In genomic region chrX:9851890-9852289, GRCh38 we compare ENCODE assay signal across 18 cellular contexts.
A peak's percentile ranks its signal among the peaks of the same experiment; 100 is the strongest.
DNase-seq lines count a peak whose midpoint lies in the region; ATAC-seq and TF ChIP-seq lines count a peak whose summit lies in the region.
"Had no signal": no experiment of that assay in that cellular context is flagged by ENCODE, and none has a peak within 500 bp of the region (broad histone marks: within the 10 kb centered on the region; RNA-seq: fewer than 3 reads in every experiment).

No MANE protein-coding gene starts in this region.

- no peak overlapping the region for H3K18ac ChIP-seq in IMR-90 (ENCODE audit: low read depth, low read length)
- H3K18ac ChIP-seq in mesenchymal stem cell (ENCODE audit: low read depth in 1 of 2, low read length in 2 of 2), result no peak overlapping the region

- BruUV-seq in IMR-90 (replicated peaks; lab: Mats Ljungman, UMichigan), result no TSS peak

- peaks cover 4% of the 10 kb centered on the region for H3K4me1 ChIP-seq in IMR-90 (ENCODE audit: control insufficient read depth, insufficient read depth, low read length)
- H3K4me1 ChIP-seq in mesenchymal stem cell (ENCODE audit: control insufficient read depth, insufficient read depth, low read depth, low read length), result peaks cover 25% of the 10 kb centered on the region
- no peaks in the 10 kb centered on the region for H3K4me1 ChIP-seq in thyroid gland

- no peak for TF ChIP-seq CTCF in IMR-90 (conservative IDR thresholded peaks at IDR 0.05; ENCODE audit: low read depth, low read length)
- TF ChIP-seq CTCF in epithelial cell of proximal tubule (conservative IDR thresholded peaks at IDR 0.05; ENCODE audit: low read depth, low read length), result no peak
- TF ChIP-seq CTCF in thyroid gland (IDR thresholded peaks at IDR 0.05), result no peak

- DNase-seq in IMR-90 (no peak), epithelial cell of proximal tubule (ENCODE audit: low read depth) (peak; percentile 85), mesenchymal stem cell (no peak), thyroid gland (peak; percentile 34 to 39), DMS 273 (lab: John Stamatoyannopoulos, UW; ENCODE audit: unreplicated experiment) (no peak), Kasumi-1 (lab: John Stamatoyannopoulos, UW) (no peak)
- DNase-seq in activated T-cell treated with anti-CD3 and anti-CD28 coated beads, Interleukin-2, amount 50 U/mL, for 24 hours, result no peak
- DNase-seq: CD4-positive, CD25-positive, alpha-beta regulatory T cell; DMS79; HCEC 1CT; NCI-H1417 treated with DMSO at 0.1 percent for 48 hours; NCI-H2029; NCI-H510A; NCI-H82; SHP77; SK-N-SH had no signal

- H3K14ac ChIP-seq in IMR-90 (replicated peaks; ENCODE audit: low read depth, low read length) (no peak overlapping the region), mesenchymal stem cell (ENCODE audit: low read length in 2 of 2) (no peak overlapping the region)

- H3K56ac ChIP-seq in IMR-90 (ENCODE audit: extremely low read depth, insufficient read depth, low read length), result no peak overlapping the region

- H3K36me3 Mint-ChIP-seq in activated T-cell treated with anti-CD3 and anti-CD28 coated beads, Interleukin-2, amount 50 U/mL, for 24 hours (ENCODE audit: low read depth), result no peaks in the 10 kb centered on the region
- H3K36me3 Mint-ChIP-seq: CD4-positive, CD25-positive, alpha-beta regulatory T cell had no signal

- H2BK12ac ChIP-seq in mesenchymal stem cell (ENCODE audit: low read length in 2 of 2), result no peak overlapping the region

- intact Hi-C loops in IMR-90 (cut with micrococcal nuclease) (no loop called here), thyroid gland (cut with DNase I) (no loop called here)

- no CpG with 5 or more reads among the region's 6 CpGs for WGBS in IMR-90 (ENCODE audit: extremely low coverage in 2 of 2, insufficient read length in 1 of 2), 2 experiments
- WGBS in mesenchymal stem cell, result 34% methylated on average over 4 of the region's 6 CpGs
- WGBS in thyroid gland, 2 donors, result 32 to 36% methylated on average over 6 of the region's 6 CpGs

- no peak overlapping the region for H2BK120ac ChIP-seq in IMR-90 (ENCODE audit: low read depth, low read length)
- no peak overlapping the region for H2BK120ac ChIP-seq in mesenchymal stem cell (ENCODE audit: low read depth, low read length)

- H3K4me3 Mint-ChIP-seq in activated T-cell treated with anti-CD3 and anti-CD28 coated beads, Interleukin-2, amount 50 U/mL, for 24 hours, result no peak overlapping the region
- H3K4me3 Mint-ChIP-seq: CD4-positive, CD25-positive, alpha-beta regulatory T cell had no signal

- no peak overlapping the region for H4K5ac ChIP-seq in IMR-90 (ENCODE audit: low read depth, low read length)

- no peak overlapping the region for H3K4ac ChIP-seq in IMR-90 (ENCODE audit: low read depth, low read length)
- no peak overlapping the region for H3K4ac ChIP-seq in mesenchymal stem cell (ENCODE audit: low read depth in 1 of 2, low read length in 2 of 2)

- H4K91ac ChIP-seq in IMR-90 (ENCODE audit: insufficient read depth, low read depth, low read length) (no peak overlapping the region), mesenchymal stem cell (ENCODE audit: low read length) (no peak overlapping the region)

- H3K27me3 Mint-ChIP-seq in activated T-cell treated with anti-CD3 and anti-CD28 coated beads, Interleukin-2, amount 50 U/mL, for 24 hours, result peaks cover 49% of the 10 kb centered on the region

- H3K4me3 ChIP-seq in IMR-90 (ENCODE audit: insufficient read depth, low read depth, low read length) (no peak overlapping the region), epithelial cell of proximal tubule (ENCODE audit: low read depth, low read length) (no peak overlapping the region), mesenchymal stem cell (ENCODE audit: insufficient read depth in 1 of 2, low read depth in 1 of 2, low read length in 2 of 2) (no peak overlapping the region), thyroid gland (replicated peaks in 1 of 3) (no peak overlapping the region)

- no peak for ATAC-seq in IMR-90 (ENCODE audit: low read depth)
- ATAC-seq: Panc1 had no signal

- H2AK5ac ChIP-seq in IMR-90 (ENCODE audit: low read depth, low read length), result no peak overlapping the region
- H2AK5ac ChIP-seq in mesenchymal stem cell (ENCODE audit: low read length, severe bottlenecking), result peak overlapping the region; percentile 89

- H2AFZ ChIP-seq in IMR-90 (replicated peaks; ENCODE audit: low read length, poor library complexity) (no peak overlapping the region), mesenchymal stem cell (ENCODE audit: low read depth, low read length) (no peak overlapping the region)

- no peaks in the 10 kb centered on the region; the same call in 1 of the 2 replicates for H3K9me1 ChIP-seq in IMR-90 (ENCODE audit: insufficient read depth, low read length)

- in situ Hi-C loops in IMR-90 (cut with MboI; ENCODE audit: low sequenced_read_pairs), result no loop called here

- H3K27ac ChIP-seq in IMR-90 (ENCODE audit: insufficient read depth, low read length) (no peak overlapping the region), mesenchymal stem cell (ENCODE audit: low read length, poor library complexity, severe bottlenecking) (peak overlapping the region; percentile 95), thyroid gland (no peak overlapping the region)
- H3K27ac ChIP-seq: HL-60 had no signal

- TF ChIP-seq RAD21 in IMR-90 (IDR thresholded peaks at IDR 0.05; ENCODE audit: low read length), result no peak

- TF ChIP-seq POLR2A in IMR-90 (IDR thresholded peaks at IDR 0.05; ENCODE audit: low read depth, low read length) (no peak), thyroid gland (IDR thresholded peaks at IDR 0.05) (no peak)

- H3K27me3 ChIP-seq in IMR-90 (ENCODE audit: control insufficient read depth, insufficient read depth, low read length) (no peaks in the 10 kb centered on the region), mesenchymal stem cell (ENCODE audit: control insufficient read depth in 1 of 2, insufficient read depth in 1 of 2, low read length in 2 of 2) (peaks cover 0 to 38% of the 10 kb centered on the region in 2 experiments), thyroid gland (no peaks in the 10 kb centered on the region)

- H3K9me3 Mint-ChIP-seq in activated T-cell treated with anti-CD3 and anti-CD28 coated beads, Interleukin-2, amount 50 U/mL, for 24 hours, result no peaks in the 10 kb centered on the region

- H2BK5ac ChIP-seq in IMR-90 (ENCODE audit: low read depth, low read length, poor library complexity, severe bottlenecking), result no peak overlapping the region
- H2BK5ac ChIP-seq in mesenchymal stem cell (ENCODE audit: low read depth, low read length, poor library complexity, severe bottlenecking), result no peak overlapping the region

- no peak overlapping the region for H3K9ac ChIP-seq in IMR-90 (ENCODE audit: low read depth, low read length)
- H3K9ac ChIP-seq in mesenchymal stem cell (ENCODE audit: low read length), result no peak overlapping the region
- H3K9ac ChIP-seq: SK-N-SH had no signal

- H2BK20ac ChIP-seq in IMR-90 (ENCODE audit: low read depth, low read length), result no peak overlapping the region

- H3K23ac ChIP-seq in IMR-90 (ENCODE audit: low read depth, low read length), result no peak overlapping the region
- H3K23ac ChIP-seq in mesenchymal stem cell (ENCODE audit: low read length in 2 of 2), result no peak overlapping the region

- no peaks in the 10 kb centered on the region for H3K4me1 Mint-ChIP-seq in activated T-cell treated with anti-CD3 and anti-CD28 coated beads, Interleukin-2, amount 50 U/mL, for 24 hours (ENCODE audit: low read depth)
- H3K4me1 Mint-ChIP-seq: CD4-positive, CD25-positive, alpha-beta regulatory T cell had no signal

- H4K8ac ChIP-seq in IMR-90 (ENCODE audit: low read depth in 2 of 2, low read length in 2 of 2) (no peak overlapping the region), mesenchymal stem cell (ENCODE audit: low read length) (no peak overlapping the region)

- H3K79me1 ChIP-seq in IMR-90 (ENCODE audit: low read depth in 1 of 2, low read length in 2 of 2) (no peaks in the 10 kb centered on the region), mesenchymal stem cell (replicated peaks; ENCODE audit: low read length, poor library complexity, severe bottlenecking) (peaks cover 7% of the 10 kb centered on the region)

- H2AK9ac ChIP-seq in IMR-90 (replicated peaks; ENCODE audit: low read depth, low read length, poor library complexity), result peak overlapping the region; percentile 9

- dilution Hi-C loops in IMR-90 (cut with HindIII; ENCODE audit: low sequenced_read_pairs, unreplicated experiment), result no loop called here

- no peak overlapping the region for H3K27ac Mint-ChIP-seq in activated T-cell treated with anti-CD3 and anti-CD28 coated beads, Interleukin-2, amount 50 U/mL, for 24 hours
- H3K27ac Mint-ChIP-seq: CD4-positive, CD25-positive, alpha-beta regulatory T cell had no signal

- no peaks in the 10 kb centered on the region for H3K36me3 ChIP-seq in IMR-90 (ENCODE audit: control insufficient read depth, insufficient read depth, low read length)
- peaks cover 0 to 4% of the 10 kb centered on the region in 2 experiments for H3K36me3 ChIP-seq in mesenchymal stem cell (ENCODE audit: control insufficient read depth in 1 of 2, insufficient read depth in 2 of 2, low read depth in 1 of 2, low read length in 2 of 2)
- H3K36me3 ChIP-seq in thyroid gland, result no peaks in the 10 kb centered on the region

- H2BK15ac ChIP-seq in IMR-90 (ENCODE audit: low read depth, low read length), result no peak overlapping the region
- no peak overlapping the region for H2BK15ac ChIP-seq in mesenchymal stem cell (ENCODE audit: low read depth, poor library complexity, severe bottlenecking)

- no peaks in the 10 kb centered on the region for H4K20me1 ChIP-seq in IMR-90 (ENCODE audit: insufficient read depth, low read length)

- H3K4me2 ChIP-seq in IMR-90 (ENCODE audit: low read depth, low read length), result no peak overlapping the region
- H3K4me2 ChIP-seq in mesenchymal stem cell (ENCODE audit: low read length, poor library complexity, severe bottlenecking), result no peak overlapping the region
- H3K4me2 ChIP-seq: SK-N-SH had no signal

- CTCF ChIA-PET in IMR-90 (lab: Yijun Ruan, JAX), result no interaction called here

- POLR2A ChIA-PET in IMR-90 (lab: Charles Lee; ENCODE audit: unreplicated experiment), result no interaction called here

- no peaks in the 10 kb centered on the region for H3K9me3 ChIP-seq in IMR-90 (ENCODE audit: control insufficient read depth, insufficient read depth, low read length)
- H3K9me3 ChIP-seq in mesenchymal stem cell (ENCODE audit: control insufficient read depth, low read length), result no peaks in the 10 kb centered on the region
- H3K9me3 ChIP-seq in thyroid gland, result no peaks in the 10 kb centered on the region
- H3K9me3 ChIP-seq: SK-N-SH had no signal

TF ChIP-seq in IMR-90, 13 proteins besides CTCF, POLR2A, EP300 and RAD21 (continues in another document):
- no peak for TF ChIP-seq CHD1 (IDR thresholded peaks at IDR 0.05; ENCODE audit: low read depth, low read length)
- no peak for TF ChIP-seq RCOR1 (IDR thresholded peaks at IDR 0.05; ENCODE audit: insufficient replicate concordance, low read length)
- no peak for TF ChIP-seq FOS (IDR thresholded peaks at IDR 0.05; ENCODE audit: low read depth, low read length)
- no peak for TF ChIP-seq MAZ (IDR thresholded peaks at IDR 0.05; ENCODE audit: borderline replicate concordance, low read depth, low read length)
- TF ChIP-seq SMC3 (IDR thresholded peaks at IDR 0.05; ENCODE audit: low read depth, low read length), result no peak

Comparison
In these comparisons a context has a peak if more than half of its experiments do, and no peak if none do; other contexts are left out.
1. DNase-seq: peak in epithelial cell of proximal tubule (single experiment) and thyroid gland (2 of 2); none in IMR-90 (single experiment), mesenchymal stem cell (single experiment), DMS 273 (single experiment), activated T-cell treated with anti-CD3 and anti-CD28 coated beads, Interleukin-2, amount 50 U/mL, for 24 hours (single experiment) and Kasumi-1 (0 of 2).